ENCODE assay signal across 14 cellular contexts in genomic region chr4:174717788-174718187, GRCh38.
"Had no signal": no experiment of that assay in that cellular context is flagged by ENCODE, and none has a peak within 500 bp of the region (broad histone marks: within the 10 kb centered on the region; RNA-seq: fewer than 3 reads in every experiment).

No MANE protein-coding gene starts in this region.

- ATAC-seq: left cardiac atrium; right lobe of liver; stimulated activated naive CD8-positive, alpha-beta T cell treated with anti-CD3 and anti-CD28 coated beads, Interleukin-15, amount 100 ng/mL, for 72 hours had no signal

- H3K4me3 ChIP-seq: ascending aorta, cardiac muscle cell, prostate gland, right lobe of liver, thoracic aorta had no signal

- H3K4me1 ChIP-seq: ascending aorta, prostate gland, right lobe of liver had no signal

- H3K36me3 ChIP-seq: ascending aorta, cardiac muscle cell, prostate gland, right lobe of liver, thoracic aorta had no signal

- DNase-seq: activated CD4-positive, CD25-positive, alpha-beta regulatory T cell treated with anti-CD3 and anti-CD28 coated beads, Interleukin-2, amount 50 U/mL, for 72 hours; activated naive CD4-positive, alpha-beta T cell treated with Interleukin-2 at 50 U/mL for 16 hours; activated T-cell treated with anti-CD3 and anti-CD28 coated beads for 4 hours; foreskin fibroblast; head of caudate nucleus; left cardiac atrium; mesendoderm; right lobe of liver; stimulated activated CD4-positive, alpha-beta T cell treated with anti-CD3 and anti-CD28 coated beads, Interleukin-1b, Interleukin-23, amount 100 ng/mL, for 48 hours; stimulated activated naive CD8-positive, alpha-beta T cell treated with anti-CD3 and anti-CD28 coated beads, Interleukin-15, amount 100 ng/mL, for 72 hours had no signal

- H3K9me3 ChIP-seq: ascending aorta, prostate gland, right lobe of liver, thoracic aorta had no signal

- H3K27ac ChIP-seq: ascending aorta, cardiac muscle cell, prostate gland, thoracic aorta had no signal

- H3K27me3 ChIP-seq: ascending aorta, cardiac muscle cell, right lobe of liver had no signal
